ENCODE assay signal across 8 cellular contexts in genomic region chr19:19062454-19063182, GRCh38. TPM values are rescaled to one million over a fixed set of nuclear protein-coding genes. Genes with fewer than 3 reads are reported as not detected.
DNase-seq lines count a peak whose midpoint lies in the region; ATAC-seq and TF ChIP-seq lines count a peak whose summit lies in the region.

No MANE protein-coding gene starts in this region.

- CTCF ChIA-PET in Calu3 (lab: Charles Lee) = interaction anchor here (0.8 kb wide), 1 partner anchor 8 kb away, joined by 4 read pairs; no protein-coding TSS in a partner anchor

- no peak overlapping the region for H3K27ac Mint-ChIP-seq in Calu3 (ENCODE audit: unreplicated experiment)
- peak overlapping the region; percentile 93 for H3K27ac Mint-ChIP-seq in activated naive CD8-positive, alpha-beta T cell treated with anti-CD3 and anti-CD28 coated beads, Interleukin-2, amount 50 U/mL, for 24 hours
- peak overlapping the region; percentile 76 for H3K27ac Mint-ChIP-seq in stimulated activated naive B cell treated with anti-CD40 and anti-IgM and Interleukin-4, amounts not matched to agents 10 μg/mL and 1 μg/mL and 100 μg/mL, for 72 hours

- H3K27ac ChIP-seq in MM.1S (ENCODE audit: low read length) = peak overlapping the region; percentile 21; the same call in 1 of the 2 replicates

- no peaks in the 10 kb centered on the region for H3K27me3 ChIP-seq in MM.1S (replicated peaks; ENCODE audit: insufficient read depth, low read length)

- 0 out of 2 replicates have a peak overlapping the region, but pooled peaks have one; percentile 34 for H2AFZ ChIP-seq in MM.1S (ENCODE audit: low read length)

- H3K27me3 Mint-ChIP-seq in Calu3 (ENCODE audit: unreplicated experiment) = no peaks in the 10 kb centered on the region
- H3K27me3 Mint-ChIP-seq in activated naive CD8-positive, alpha-beta T cell treated with anti-CD3 and anti-CD28 coated beads, Interleukin-2, amount 50 U/mL, for 24 hours = no peaks in the 10 kb centered on the region
- H3K27me3 Mint-ChIP-seq in stimulated activated naive B cell treated with anti-CD40 and anti-IgM and Interleukin-4, amounts not matched to agents 10 μg/mL and 1 μg/mL and 100 μg/mL, for 72 hours = no peaks in the 10 kb centered on the region

- H3F3A ChIP-seq in MM.1S (ENCODE audit: insufficient read depth, low read length) = peaks cover 44% of the 10 kb centered on the region

- peaks cover 35% of the 10 kb centered on the region for H3K36me3 Mint-ChIP-seq in Calu3 (ENCODE audit: insufficient read depth, unreplicated experiment)
- H3K36me3 Mint-ChIP-seq in activated naive CD8-positive, alpha-beta T cell treated with anti-CD3 and anti-CD28 coated beads, Interleukin-2, amount 50 U/mL, for 24 hours (ENCODE audit: low read depth) = peaks cover 2% of the 10 kb centered on the region
- peaks cover 25 to 35% of the 10 kb centered on the region in 2 donors for H3K36me3 Mint-ChIP-seq in stimulated activated naive B cell treated with anti-CD40 and anti-IgM and Interleukin-4, amounts not matched to agents 10 μg/mL and 1 μg/mL and 100 μg/mL, for 72 hours

- H3K36me3 ChIP-seq in MM.1S (replicated peaks; ENCODE audit: insufficient read depth, low read length) = 0 out of 2 replicates have a peak, but pooled peaks cover 4% of the 10 kb centered on the region

- peaks cover 27% of the 10 kb centered on the region for H3K79me2 ChIP-seq in MM.1S (ENCODE audit: low read length)

- H3K4me3 ChIP-seq in MM.1S (ENCODE audit: low read length) = peak overlapping the region; percentile 55

- H3K9me3 Mint-ChIP-seq in Calu3 (ENCODE audit: low read depth, unreplicated experiment) = no peaks in the 10 kb centered on the region
- no peaks in the 10 kb centered on the region for H3K9me3 Mint-ChIP-seq in activated naive CD8-positive, alpha-beta T cell treated with anti-CD3 and anti-CD28 coated beads, Interleukin-2, amount 50 U/mL, for 24 hours
- H3K9me3 Mint-ChIP-seq in stimulated activated naive B cell treated with anti-CD40 and anti-IgM and Interleukin-4, amounts not matched to agents 10 μg/mL and 1 μg/mL and 100 μg/mL, for 72 hours = no peaks in the 10 kb centered on the region

- TF ChIP-seq CTCF in Calu3 (IDR thresholded peaks at IDR 0.05; ENCODE audit: unreplicated experiment) (no peak), MM.1S (IDR thresholded peaks at IDR 0.05; ENCODE audit: low read length) (no peak), omental fat pad (IDR thresholded peaks at IDR 0.05) (no peak)

- DNase-seq in Calu3 = peak; percentile 9
- DNase-seq in MM.1S = peak; percentile 27
- peak; percentile 38 for DNase-seq in activated naive CD8-positive, alpha-beta T cell treated with anti-CD3 and anti-CD28 coated beads, Interleukin-2, amount 50 U/mL, for 24 hours
- DNase-seq in kidney glomerular epithelial cell (lab: John Stamatoyannopoulos, UW) = peak; percentile 32
- no peak for DNase-seq in stimulated activated naive B cell treated with anti-CD40 and anti-IgM and Interleukin-4, amounts not matched to agents 10 μg/mL and 1 μg/mL and 100 μg/mL, for 72 hours
- no peak for DNase-seq in NCI-H524 treated with DMSO at 0.1 percent for 48 hours (lab: John Stamatoyannopoulos, UW)
- no peak for DNase-seq in omental fat pad (ENCODE audit: low spot score)
- no peak for DNase-seq in stimulated activated naive CD4-positive, alpha-beta T cell (lab: John Stamatoyannopoulos, UW)

- no peaks in the 10 kb centered on the region for H4K20me1 ChIP-seq in MM.1S (ENCODE audit: insufficient read depth, low read length)

- H3K4me3 Mint-ChIP-seq in Calu3 (ENCODE audit: low read depth, unreplicated experiment) = peak overlapping the region; percentile 78
- peak overlapping the region; percentile 78 for H3K4me3 Mint-ChIP-seq in activated naive CD8-positive, alpha-beta T cell treated with anti-CD3 and anti-CD28 coated beads, Interleukin-2, amount 50 U/mL, for 24 hours
- peak overlapping the region; percentile 90 to 92 for H3K4me3 Mint-ChIP-seq in stimulated activated naive B cell treated with anti-CD40 and anti-IgM and Interleukin-4, amounts not matched to agents 10 μg/mL and 1 μg/mL and 100 μg/mL, for 72 hours

- intact Hi-C loops in Calu3 (cut with micrococcal nuclease; ENCODE audit: unreplicated experiment) = no loop called here

- no peaks in the 10 kb centered on the region for H3K4me1 Mint-ChIP-seq in Calu3 (ENCODE audit: low read depth, unreplicated experiment)
- peaks cover 42% of the 10 kb centered on the region for H3K4me1 Mint-ChIP-seq in activated naive CD8-positive, alpha-beta T cell treated with anti-CD3 and anti-CD28 coated beads, Interleukin-2, amount 50 U/mL, for 24 hours
- peaks cover 15 to 41% of the 10 kb centered on the region in 2 donors for H3K4me1 Mint-ChIP-seq in stimulated activated naive B cell treated with anti-CD40 and anti-IgM and Interleukin-4, amounts not matched to agents 10 μg/mL and 1 μg/mL and 100 μg/mL, for 72 hours

- H3K9ac ChIP-seq in MM.1S (ENCODE audit: low read length) = peak overlapping the region; percentile 49

- H3K4me1 ChIP-seq in MM.1S (ENCODE audit: low read length) = peaks cover 12% of the 10 kb centered on the region

- no peaks in the 10 kb centered on the region for H3K9me3 ChIP-seq in MM.1S (replicated peaks; ENCODE audit: insufficient read depth, low read length)

- H3K9me2 ChIP-seq in MM.1S (replicated peaks; ENCODE audit: insufficient read depth, low read length) = no peaks in the 10 kb centered on the region

- no TSS peak for BruUV-seq in Calu3 (replicated peaks; lab: Mats Ljungman, UMichigan)

- H3K4me2 ChIP-seq in MM.1S (ENCODE audit: low read depth, low read length) = peak overlapping the region; percentile 65

- no peak for ATAC-seq in activated naive CD8-positive, alpha-beta T cell treated with anti-CD3 and anti-CD28 coated beads, Interleukin-2, amount 50 U/mL, for 24 hours
- no peak for ATAC-seq in stimulated activated naive B cell treated with anti-CD40 and anti-IgM and Interleukin-4, amounts not matched to agents 10 μg/mL and 1 μg/mL and 100 μg/mL, for 72 hours (replicated peaks)
- no peak for ATAC-seq in omental fat pad (ENCODE audit: low FRiP score)

RNA-seq across cellular contexts. Expression of gene SLC25A42, which starts 1.2 kb away (rescaled TPM):
- total RNA-seq in Calu3 (2022) (5.7 and 7.1 TPM in 2 replicates), omental fat pad (1 to 10 TPM; 4.7 to 9.9 (median 7.4) TPM)

RNA-seq across cellular contexts. Expression of gene ARMC6, which starts 29.2 kb away (rescaled TPM):
- total RNA-seq in Calu3 (2022) (24.0 and 24.6 TPM in 2 replicates), omental fat pad (10 to 100 TPM; 16.9 to 39.5 (median 25.4) TPM)

RNA-seq across cellular contexts. Expression of gene SUGP2, which starts 29.3 kb away (rescaled TPM):
- total RNA-seq in Calu3 (2022) = 67.1 and 77.2 TPM in 2 replicates
- 10 to 100 TPM; 30.3 to 54.5 (median 36.3) TPM for total RNA-seq in omental fat pad

Comparison
In these comparisons a context has a peak if more than half of its experiments do, and no peak if none do; other contexts are left out.
1. DNase-seq: peak in Calu3 (single experiment), MM.1S (single experiment), activated naive CD8-positive, alpha-beta T cell treated with anti-CD3 and anti-CD28 coated beads, Interleukin-2, amount 50 U/mL, for 24 hours (single experiment) and kidney glomerular epithelial cell (single experiment); none in stimulated activated naive B cell treated with anti-CD40 and anti-IgM and Interleukin-4, amounts not matched to agents 10 μg/mL and 1 μg/mL and 100 μg/mL, for 72 hours (single experiment), NCI-H524 treated with DMSO at 0.1 percent for 48 hours (single experiment), omental fat pad (single experiment) and stimulated activated naive CD4-positive, alpha-beta T cell (0 of 6).
2. Peak in every context shown above with its lines, with median percentiles within 50 percentile points of each other: H3K4me3 Mint-ChIP-seq.